8 cellular contexts compared by ENCODE assay signal in the genomic region with DNA sequence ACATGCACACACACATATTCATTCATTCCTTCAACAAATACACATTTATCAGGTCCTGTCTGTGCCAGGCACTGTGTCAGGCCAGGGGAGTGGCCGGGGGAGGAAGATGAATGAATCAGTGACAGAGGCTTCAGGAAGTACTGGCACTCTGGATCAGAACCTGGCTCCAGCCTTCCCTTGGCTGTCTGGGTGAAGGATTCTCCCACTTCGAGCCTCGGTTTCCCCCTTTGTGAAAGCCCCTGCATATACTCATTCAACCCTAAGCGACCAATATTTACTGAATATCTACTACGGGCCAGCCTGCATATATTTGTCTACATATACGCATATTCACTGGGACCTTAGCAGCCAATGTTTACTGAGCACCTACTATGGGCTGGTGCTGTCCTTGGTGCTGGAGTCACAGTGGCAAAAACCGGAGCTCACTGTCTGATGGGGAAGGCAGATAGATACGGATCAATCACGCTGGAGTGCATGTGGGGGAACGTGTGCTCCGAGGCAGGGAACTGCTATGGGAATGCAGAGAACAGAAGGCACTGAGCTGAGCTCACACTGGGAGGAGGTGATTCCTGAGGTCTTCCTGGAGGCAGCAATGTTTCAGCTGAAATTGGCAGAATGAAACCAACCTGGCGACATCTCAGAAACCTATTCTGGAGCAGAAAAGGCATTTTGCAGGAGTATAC. TPM values are rescaled to one million over a fixed set of nuclear protein-coding genes. Genes with fewer than 3 reads are reported as not detected.
DNase-seq lines count a peak whose midpoint lies in the region; ATAC-seq, FAIRE-seq and TF ChIP-seq lines count a peak whose summit lies in the region.

No MANE protein-coding gene starts in this region.

- POLR2A ChIA-PET in PC-3 (lab: Charles Lee; ENCODE audit: unreplicated experiment) (interaction anchor here (0.5 to 0.7 kb wide), 2 partner anchors 18 to 73 kb away, joined by 3 read pairs; partner anchors contain the start of gene FIZ1), endothelial cell of umbilical vein (lab: Charles Lee) (interaction anchor here (0.7 to 1.5 kb wide), 2 partner anchors 18 to 23 kb away, joined by 4 to 5 read pairs; partner anchors contain the start of gene FIZ1)

- H2AFZ ChIP-seq in PC-3 (ENCODE audit: low read length) (peak overlapping the region; percentile 98), endothelial cell of umbilical vein (ENCODE audit: low read depth, low read length) (peak overlapping the region; percentile 99)

- FAIRE-seq in endothelial cell of umbilical vein (lab: Jason Lieb, UNC), result no peak

- H3K9me3 ChIP-seq in PC-3 (ENCODE audit: low read length) (no peaks in the 10 kb centered on the region), endothelial cell of umbilical vein (replicated peaks; ENCODE audit: control insufficient read depth, insufficient read depth, low read length) (no peaks in the 10 kb centered on the region)

- H4K20me1 ChIP-seq in PC-3 (ENCODE audit: low read length), result no peaks in the 10 kb centered on the region
- no peaks in the 10 kb centered on the region for H4K20me1 ChIP-seq in endothelial cell of umbilical vein (replicated peaks; ENCODE audit: control insufficient read depth, extremely low read depth, insufficient read depth, low read length)

- CTCF ChIA-PET in PC-3 (lab: Charles Lee) (interaction anchor here (0.7 kb wide), 1 partner anchor 18 kb away, joined by 4 read pairs; the partner anchor contains the start of gene FIZ1), endothelial cell of umbilical vein (lab: Charles Lee) (interaction anchor here (0.6 to 1.0 kb wide), 3 partner anchors 23 to 78 kb away, joined by 3 read pairs; no protein-coding TSS in a partner anchor)

- H3F3A ChIP-seq in PC-3 (ENCODE audit: low read length, unreplicated experiment), result no peaks in the 10 kb centered on the region

- no peak for TF ChIP-seq CTCF in PC-3 (conservative IDR thresholded peaks at IDR 0.05; ENCODE audit: low read depth, low read length)
- TF ChIP-seq CTCF in endothelial cell of umbilical vein (IDR thresholded peaks at IDR 0.05; ENCODE audit: extremely low read depth in 1 of 2, insufficient read depth in 1 of 2, low read depth in 1 of 2, low read length in 2 of 2), result no peak
- TF ChIP-seq CTCF in omental fat pad (IDR thresholded peaks at IDR 0.05), result no peak

- dilution Hi-C loops in endothelial cell of umbilical vein (cut with MboI; ENCODE audit: extremely low pct_ligation_motif_present, low sequenced_read_pairs), result no loop called here

- H3K79me2 ChIP-seq in PC-3 (ENCODE audit: low read length), result peaks cover 24% of the 10 kb centered on the region
- peaks cover 12% of the 10 kb centered on the region for H3K79me2 ChIP-seq in endothelial cell of umbilical vein (ENCODE audit: control insufficient read depth, insufficient read depth, low read length)

- peak overlapping the region; percentile 98 for H3K9ac ChIP-seq in PC-3 (ENCODE audit: low read length)
- H3K9ac ChIP-seq in endothelial cell of umbilical vein (replicated peaks; ENCODE audit: extremely low read depth, insufficient read depth, low read length), result peak overlapping the region; percentile 34

- H3K9me2 ChIP-seq in PC-3 (replicated peaks; ENCODE audit: low read length), result no peaks in the 10 kb centered on the region

- intact Hi-C loops in PC-3 (cut with micrococcal nuclease) (loop anchor here (2.0 kb wide), 2 partner anchors 18 to 32 kb away; partner anchors contain the start of gene FIZ1), endothelial cell of umbilical vein (cut with micrococcal nuclease) (loop anchor here (2.0 kb wide), 1 partner anchor 18 kb away; the partner anchor contains the start of gene FIZ1)

- H3K27ac ChIP-seq in PC-3 (ENCODE audit: low read length) (no peak overlapping the region), endothelial cell of umbilical vein (ENCODE audit: insufficient read depth, low read depth, low read length) (no peak overlapping the region)

- DNase-seq in PC-3, result peak; percentile 45
- no peak for DNase-seq in endothelial cell of umbilical vein (ENCODE audit: low read depth, low spot score)
- DNase-seq in omental fat pad (ENCODE audit: low spot score), result no peak
- DNase-seq in NCI-H146 treated with DMSO at 0.1 percent for 48 hours (lab: John Stamatoyannopoulos, UW; ENCODE audit: unreplicated experiment), result no peak
- DNase-seq in Ammon's horn (ENCODE audit: low spot score), result no peak
- DNase-seq in dedifferentiated amniotic fluid mesenchymal stem cell (ENCODE audit: extremely low spot score), result no peak
- no peak for DNase-seq in DMS153 (lab: John Stamatoyannopoulos, UW)

- H3K4me1 ChIP-seq in PC-3 (ENCODE audit: insufficient read depth, low read length) (peaks cover 10% of the 10 kb centered on the region), endothelial cell of umbilical vein (ENCODE audit: control insufficient read depth, extremely low read depth, insufficient read depth, low read length) (peaks cover 4% of the 10 kb centered on the region)

- no peak for TF ChIP-seq POLR2A in endothelial cell of umbilical vein (IDR thresholded peaks at IDR 0.05; ENCODE audit: low read depth, low read length)

- H3K4me3 ChIP-seq in GM08714 (ENCODE audit: low read length) (peak overlapping the region; percentile 80), PC-3 (ENCODE audit: low read length) (peak overlapping the region; percentile 93), endothelial cell of umbilical vein (replicated peaks in 1 of 3; ENCODE audit: insufficient read depth in 1 of 3, low read depth in 1 of 3, low read length in 3 of 3) (peak overlapping the region; percentile 62 to 98 (median 84))

- BruUV-seq in PC-3 (replicated peaks; lab: Mats Ljungman, UMichigan) (TSS peak; percentile 95), endothelial cell of umbilical vein (replicated peaks; lab: Mats Ljungman, UMichigan) (no TSS peak)

- no peaks in the 10 kb centered on the region for H3K9me1 ChIP-seq in endothelial cell of umbilical vein (replicated peaks; ENCODE audit: control insufficient read depth, extremely low read depth, insufficient read depth, low read length)

- H3K27me3 ChIP-seq in PC-3 (ENCODE audit: low read length), result no peaks in the 10 kb centered on the region
- peaks cover 4 to 7% of the 10 kb centered on the region in 2 experiments for H3K27me3 ChIP-seq in endothelial cell of umbilical vein (ENCODE audit: control insufficient read depth in 2 of 2, insufficient read depth in 2 of 2, low read length in 2 of 2)

- H3K36me3 ChIP-seq in PC-3 (ENCODE audit: low read depth, low read length), result no peaks in the 10 kb centered on the region; the same call in 1 of the 2 replicates
- peaks cover 0 to 7% of the 10 kb centered on the region in 2 experiments for H3K36me3 ChIP-seq in endothelial cell of umbilical vein (ENCODE audit: control insufficient read depth in 2 of 2, extremely low read depth in 1 of 2, insufficient read depth in 2 of 2, low read length in 2 of 2)

- ATAC-seq in PC-3 (peak; percentile 14), omental fat pad (ENCODE audit: low FRiP score) (peak; percentile 12)

- H3K4me2 ChIP-seq in PC-3 (ENCODE audit: low read length), result peak overlapping the region; percentile 88
- peak overlapping the region; percentile 78 for H3K4me2 ChIP-seq in endothelial cell of umbilical vein (ENCODE audit: insufficient read depth, low read length)

RNA-seq across cellular contexts. Expression of gene ZNF579, which starts 0.6 kb away (rescaled TPM):
- total RNA-seq in PC-3 (2014; rRNA removed), result 13.5 and 26.1 TPM in 2 replicates
- 15.7 and 15.9 TPM in 2 replicates for total RNA-seq in endothelial cell of umbilical vein
- 9.9 and 11.6 TPM in 2 replicates for polyA plus RNA-seq in endothelial cell of umbilical vein
- 2.4 and 4.1 TPM in 2 replicates for polyA plus RNA-seq in endothelial cell of umbilical vein (2011; cell fraction: cytosol; rRNA removed)
- 7.0 and 12.5 TPM in 2 replicates for polyA plus RNA-seq in endothelial cell of umbilical vein (2011; cell fraction: nucleus; rRNA removed)
- polyA plus RNA-seq in endothelial cell of umbilical vein (2012), result 6.6 and 11.0 TPM in 2 replicates
- 17.1 and 17.8 TPM in 2 replicates for polyA minus RNA-seq in endothelial cell of umbilical vein
- 5.4 TPM for polyA minus RNA-seq in endothelial cell of umbilical vein (2011; cell fraction: cytosol; rRNA and poly(A)+ RNA removed)
- polyA minus RNA-seq in endothelial cell of umbilical vein (2011; cell fraction: nucleus; rRNA and poly(A)+ RNA removed), result 7.9 and 8.4 TPM in 2 replicates
- total RNA-seq in omental fat pad, result 1 to 10 TPM; 1.3 to 4.0 (median 2.3) TPM

RNA-seq across cellular contexts. Expression of gene FIZ1, which starts 18.0 kb away (rescaled TPM):
- total RNA-seq in PC-3 (2014; rRNA removed), result 11.6 and 11.7 TPM in 2 replicates
- 14.7 and 15.6 TPM in 2 replicates for total RNA-seq in endothelial cell of umbilical vein
- 6.6 and 7.0 TPM in 2 replicates for polyA plus RNA-seq in endothelial cell of umbilical vein
- 5.2 and 5.6 TPM in 2 replicates for polyA plus RNA-seq in endothelial cell of umbilical vein (2011; cell fraction: cytosol; rRNA removed)
- polyA plus RNA-seq in endothelial cell of umbilical vein (2011; cell fraction: nucleus; rRNA removed), result 9.0 and 12.8 TPM in 2 replicates
- polyA plus RNA-seq in endothelial cell of umbilical vein (2012), result 6.3 and 9.7 TPM in 2 replicates
- 3.1 and 7.7 TPM in 2 replicates for polyA minus RNA-seq in endothelial cell of umbilical vein
- polyA minus RNA-seq in endothelial cell of umbilical vein (2011; cell fraction: cytosol; rRNA and poly(A)+ RNA removed), result 12.8 TPM
- polyA minus RNA-seq in endothelial cell of umbilical vein (2011; cell fraction: nucleus; rRNA and poly(A)+ RNA removed), result 5.1 and 6.5 TPM in 2 replicates
- 1 to 10 TPM; 4.2 to 7.1 (median 5.0) TPM for total RNA-seq in omental fat pad

RNA-seq across cellular contexts. Expression of gene ZNF524, which starts 18.8 kb away (rescaled TPM):
- total RNA-seq in PC-3 (2014; rRNA removed) (27.7 and 33.1 TPM in 2 replicates), endothelial cell of umbilical vein (14.2 and 15.2 TPM in 2 replicates), omental fat pad (10 to 100 TPM; 15.6 to 27.5 (median 17.4) TPM)
- 15.4 and 22.5 TPM in 2 replicates for polyA plus RNA-seq in endothelial cell of umbilical vein
- polyA plus RNA-seq in endothelial cell of umbilical vein (2011; cell fraction: cytosol; rRNA removed), result 7.8 and 15.2 TPM in 2 replicates
- 4.3 and 6.1 TPM in 2 replicates for polyA plus RNA-seq in endothelial cell of umbilical vein (2011; cell fraction: nucleus; rRNA removed)
- 4.3 and 8.3 TPM in 2 replicates for polyA plus RNA-seq in endothelial cell of umbilical vein (2012)
- polyA minus RNA-seq in endothelial cell of umbilical vein, result 1.8 and 4.0 TPM in 2 replicates
- polyA minus RNA-seq in endothelial cell of umbilical vein (2011; cell fraction: cytosol; rRNA and poly(A)+ RNA removed), result 4.6 TPM
- 1.2 and 4.1 TPM in 2 replicates for polyA minus RNA-seq in endothelial cell of umbilical vein (2011; cell fraction: nucleus; rRNA and poly(A)+ RNA removed)

RNA-seq across cellular contexts. Expression of gene ZNF865, which starts 24.2 kb away (rescaled TPM):
- 5.5 and 8.2 TPM in 2 replicates for total RNA-seq in PC-3 (2014; rRNA removed)
- 10.1 and 11.4 TPM in 2 replicates for total RNA-seq in endothelial cell of umbilical vein
- 4.0 and 5.2 TPM in 2 replicates for polyA plus RNA-seq in endothelial cell of umbilical vein
- polyA plus RNA-seq in endothelial cell of umbilical vein (2011; cell fraction: cytosol; rRNA removed), result 1.9 and 3.5 TPM in 2 replicates
- polyA plus RNA-seq in endothelial cell of umbilical vein (2011; cell fraction: nucleus; rRNA removed), result 2.5 and 2.7 TPM in 2 replicates
- polyA plus RNA-seq in endothelial cell of umbilical vein (2012), result 2.3 and 5.0 TPM in 2 replicates
- polyA minus RNA-seq in endothelial cell of umbilical vein, result 2.0 and 2.1 TPM in 2 replicates
- 6.6 TPM for polyA minus RNA-seq in endothelial cell of umbilical vein (2011; cell fraction: cytosol; rRNA and poly(A)+ RNA removed)
- 1.2 and 2.5 TPM in 2 replicates for polyA minus RNA-seq in endothelial cell of umbilical vein (2011; cell fraction: nucleus; rRNA and poly(A)+ RNA removed)
- 1 to 10 TPM; 2.2 to 6.3 (median 3.8) TPM for total RNA-seq in omental fat pad

RNA-seq across cellular contexts. Expression of gene SBK3, which starts 35.9 kb away (rescaled TPM):
- total RNA-seq in PC-3 (2014; rRNA removed) (0.46 TPM in 1 of 2 replicates, not detected in the other), endothelial cell of umbilical vein (0.25 and 0.62 TPM in 2 replicates), omental fat pad (1 to 10 TPM in 1 of 4 donors, under 1 TPM in 2, not detected in 1; 0.36 to 1.5 (median 0.79) TPM)
- 0.18 and 0.19 TPM in 2 replicates for polyA plus RNA-seq in endothelial cell of umbilical vein
- polyA plus RNA-seq in endothelial cell of umbilical vein (2011; cell fraction: cytosol; rRNA removed), result 0.17 and 0.18 TPM in 2 replicates
- 0.60 and 0.67 TPM in 2 replicates for polyA plus RNA-seq in endothelial cell of umbilical vein (2011; cell fraction: nucleus; rRNA removed)
- polyA plus RNA-seq in endothelial cell of umbilical vein (2012), result not detected in 2 replicates
- 0.25 TPM in 1 of 2 replicates, not detected in the other for polyA minus RNA-seq in endothelial cell of umbilical vein
- not detected for polyA minus RNA-seq in endothelial cell of umbilical vein (2011; cell fraction: cytosol; rRNA and poly(A)+ RNA removed)
- not detected in 2 replicates for polyA minus RNA-seq in endothelial cell of umbilical vein (2011; cell fraction: nucleus; rRNA and poly(A)+ RNA removed)
